ENCODE assay signal across 24 cellular contexts in the genomic region with DNA sequence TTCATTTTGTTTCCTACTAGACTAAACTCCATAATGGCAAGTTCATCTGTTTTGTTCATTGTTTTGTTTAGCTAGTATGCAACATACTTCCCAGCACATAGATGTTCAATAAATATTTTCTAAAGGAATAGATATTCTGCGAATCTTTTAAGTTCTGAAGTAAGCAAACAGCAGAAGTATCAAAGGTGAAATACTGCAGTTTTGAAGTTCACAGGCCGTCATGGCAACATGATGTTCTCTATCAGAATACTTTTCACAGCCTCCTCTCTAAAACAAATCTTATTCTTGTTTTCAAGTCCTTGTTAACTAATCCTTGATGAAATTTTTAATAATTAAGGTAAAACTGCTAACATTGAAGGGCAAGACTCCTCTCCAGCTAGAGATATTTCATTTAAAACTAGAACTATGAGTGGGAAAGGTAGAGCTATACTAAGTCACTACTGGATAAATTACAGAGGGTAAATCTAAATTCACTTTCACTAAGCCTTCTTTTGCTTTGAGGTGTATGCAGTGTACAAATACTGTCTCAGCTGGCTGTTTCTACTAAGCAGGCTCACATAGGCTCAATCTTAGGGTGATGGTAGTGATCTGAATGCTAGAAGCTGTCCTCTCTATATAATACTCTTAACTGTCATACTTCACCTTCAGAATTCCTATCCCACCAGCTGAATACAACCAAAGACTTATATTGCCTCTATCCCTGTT.
DNase-seq lines count a peak whose midpoint lies in the region; ATAC-seq and TF ChIP-seq lines count a peak whose summit lies in the region.
"Had no signal": no experiment of that assay in that cellular context is flagged by ENCODE, and none has a peak within 500 bp of the region (broad histone marks: within the 10 kb centered on the region; RNA-seq: fewer than 3 reads in every experiment).

No MANE protein-coding gene starts in this region.

- no peak overlapping the region for H3K4me3 Mint-ChIP-seq in activated CD4-positive, alpha-beta T cell treated with anti-CD3 and anti-CD28 coated beads for 36 hours
- H3K4me3 Mint-ChIP-seq in natural killer cell = no peak overlapping the region
- H3K4me3 Mint-ChIP-seq: activated CD8-positive, alpha-beta T cell treated with anti-CD3 and anti-CD28 coated beads, Interleukin-2, amount 10 ng/mL, durations not matched to agents 7 days and 5 days; H9 had no signal

- intact Hi-C loops in activated CD4-positive, alpha-beta T cell treated with anti-CD3 and anti-CD28 coated beads for 36 hours (cut with DNase I, micrococcal nuclease) = no loop called here
- intact Hi-C loops in IMR-90 (cut with micrococcal nuclease) = loop anchor here (5.0 kb wide), 1 partner anchor 82 kb away; no protein-coding TSS in a partner anchor
- intact Hi-C loops in dorsolateral prefrontal cortex (cut with DNase I) = no loop called here
- intact Hi-C loops in natural killer cell (cut with micrococcal nuclease) = no loop called here

- H3K4ac ChIP-seq in IMR-90 (ENCODE audit: low read depth, low read length) = no peak overlapping the region

- no peak overlapping the region for H2BK120ac ChIP-seq in IMR-90 (ENCODE audit: low read depth, low read length)

- H3K23ac ChIP-seq in IMR-90 (ENCODE audit: low read depth, low read length) = peak overlapping the region; percentile 50; the same call in 1 of the 2 replicates

- H3K27me3 ChIP-seq in IMR-90 (ENCODE audit: control insufficient read depth, insufficient read depth, low read length) (no peaks in the 10 kb centered on the region), dorsolateral prefrontal cortex (no peaks in the 10 kb centered on the region), hepatocyte (no peaks in the 10 kb centered on the region), upper lobe of left lung (no peaks in the 10 kb centered on the region)
- H3K27me3 ChIP-seq: heart left ventricle, SJCRH30, suprapubic skin had no signal

- H4K91ac ChIP-seq in IMR-90 (ENCODE audit: insufficient read depth, low read depth, low read length) = no peak overlapping the region

- H2BK5ac ChIP-seq in IMR-90 (ENCODE audit: low read depth, low read length, poor library complexity, severe bottlenecking) = no peak overlapping the region

- no peaks in the 10 kb centered on the region for H3K9me1 ChIP-seq in IMR-90 (ENCODE audit: insufficient read depth, low read length)

- POLR2A ChIA-PET in activated CD4-positive, alpha-beta T cell treated with anti-CD3 and anti-CD28 coated beads for 36 hours (lab: Charles Lee) = no interaction called here
- POLR2A ChIA-PET in IMR-90 (lab: Charles Lee; ENCODE audit: unreplicated experiment) = no interaction called here

- H2AFZ ChIP-seq in IMR-90 (replicated peaks; ENCODE audit: low read length, poor library complexity) = no peak overlapping the region
- no peak overlapping the region for H2AFZ ChIP-seq in hepatocyte

- no peak for DNase-seq in activated CD4-positive, alpha-beta T cell treated with anti-CD3 and anti-CD28 coated beads for 36 hours
- DNase-seq in activated CD4-positive, alpha-beta T cell treated with anti-CD3 and anti-CD28 coated beads, Interleukin-2, amount 50 U/mL, for 1 hour = no peak
- DNase-seq in IMR-90 (no peak), dorsolateral prefrontal cortex (no peak), natural killer cell (no peak), hepatocyte (ENCODE audit: low spot score) (no peak), upper lobe of left lung (no peak)
- DNase-seq: 8988T; activated CD4-positive, alpha-beta T cell treated with anti-CD3 and anti-CD28 coated beads for 1 hour; activated CD8-positive, alpha-beta T cell treated with anti-CD3 and anti-CD28 coated beads, Interleukin-2, amount 10 ng/mL, durations not matched to agents 7 days and 5 days; activated T-cell treated with anti-CD3 and anti-CD28 coated beads for 4 hours; amygdala; effector CD8-positive, alpha-beta T cell; foreskin fibroblast; H9; heart left ventricle; NCI-H2029; SJCRH30; stimulated activated CD4-positive, alpha-beta T cell treated with anti-CD3 and anti-CD28 coated beads, Interleukin-12 subunit alpha, Interleukin-12 subunit beta, amount 100 ng/mL, for 4 hours; stimulated activated CD4-positive, alpha-beta T cell treated with anti-CD3 and anti-CD28 coated beads, Interleukin-4, amount 100 ng/mL, for 1 hour had no signal

- no peaks in the 10 kb centered on the region for H3K9me3 Mint-ChIP-seq in activated CD4-positive, alpha-beta T cell treated with anti-CD3 and anti-CD28 coated beads for 36 hours (ENCODE audit: low read depth)
- no peaks in the 10 kb centered on the region for H3K9me3 Mint-ChIP-seq in natural killer cell
- H3K9me3 Mint-ChIP-seq: H9 had no signal

- H3K79me2 ChIP-seq in hepatocyte = peaks cover 6% of the 10 kb centered on the region

- H3K18ac ChIP-seq in IMR-90 (ENCODE audit: low read depth, low read length) = no peak overlapping the region

- no peak for TF ChIP-seq EP300 in upper lobe of left lung (IDR thresholded peaks at IDR 0.05)

- WGBS in IMR-90 (ENCODE audit: extremely low coverage in 2 of 2, insufficient read length in 1 of 2), 2 experiments = no CpG with 5 or more reads among the region's 2 CpGs
- WGBS in hepatocyte (ENCODE audit: low lambda C conversion rate, missing lambda C conversion rate) = 82% methylated on average over 2 of the region's 2 CpGs
- 82 to 85% methylated on average over 2 of the region's 2 CpGs for WGBS in upper lobe of left lung, 2 donors

- H3K36me3 ChIP-seq in IMR-90 (ENCODE audit: control insufficient read depth, insufficient read depth, low read length) (peaks cover 14% of the 10 kb centered on the region), hepatocyte (replicated peaks; ENCODE audit: insufficient read depth, low read depth) (no peaks in the 10 kb centered on the region), upper lobe of left lung (peaks cover 0 to 22% (median 9%) of the 10 kb centered on the region in 4 donors)

- H3K9me3 ChIP-seq in IMR-90 (ENCODE audit: control insufficient read depth, insufficient read depth, low read length) (no peaks in the 10 kb centered on the region), hepatocyte (ENCODE audit: low read depth) (no peaks in the 10 kb centered on the region), upper lobe of left lung (no peaks in the 10 kb centered on the region)
- H3K9me3 ChIP-seq: heart left ventricle, SJCRH30, suprapubic skin had no signal

- H2AK9ac ChIP-seq in IMR-90 (replicated peaks; ENCODE audit: low read depth, low read length, poor library complexity) = no peak overlapping the region

- peak overlapping the region; percentile 6 for H3K27ac Mint-ChIP-seq in activated CD4-positive, alpha-beta T cell treated with anti-CD3 and anti-CD28 coated beads for 36 hours
- H3K27ac Mint-ChIP-seq in natural killer cell = peak overlapping the region; percentile 2 to 48
- H3K27ac Mint-ChIP-seq: activated CD8-positive, alpha-beta T cell treated with anti-CD3 and anti-CD28 coated beads, Interleukin-2, amount 10 ng/mL, durations not matched to agents 7 days and 5 days; H9 had no signal

- no peak overlapping the region for H3K9ac ChIP-seq in IMR-90 (ENCODE audit: low read depth, low read length)

- no peak overlapping the region for H3K4me3 ChIP-seq in IMR-90 (ENCODE audit: insufficient read depth, low read depth, low read length)
- no peak overlapping the region for H3K4me3 ChIP-seq in dorsolateral prefrontal cortex
- H3K4me3 ChIP-seq in hepatocyte = no peak overlapping the region
- H3K4me3 ChIP-seq in upper lobe of left lung = no peak overlapping the region
- H3K4me3 ChIP-seq: heart left ventricle, SJCRH30, suprapubic skin had no signal

- H4K8ac ChIP-seq in IMR-90 (ENCODE audit: low read depth in 2 of 2, low read length in 2 of 2) = no peak overlapping the region

- ATAC-seq in activated CD4-positive, alpha-beta T cell treated with anti-CD3 and anti-CD28 coated beads for 36 hours = peak; percentile 36
- ATAC-seq in IMR-90 (ENCODE audit: low read depth) (peak; percentile 11; the same call in 1 of the 2 replicates), natural killer cell (no peak), upper lobe of left lung (ENCODE audit: low FRiP score in 2 of 2) (no peak), GM19324 (IDR thresholded peaks at IDR 0.05; ENCODE audit: low FRiP score, unreplicated experiment) (no peak)
- ATAC-seq: activated CD8-positive, alpha-beta T cell treated with anti-CD3 and anti-CD28 coated beads, Interleukin-2, amount 10 ng/mL, durations not matched to agents 7 days and 5 days; esophagus mucosa; heart left ventricle; sciatic nerve had no signal

- peak overlapping the region; percentile 17; the same call in 1 of the 2 replicates for H3K4me2 ChIP-seq in IMR-90 (ENCODE audit: low read depth, low read length)
- no peak overlapping the region for H3K4me2 ChIP-seq in hepatocyte

- H3K4me1 ChIP-seq in IMR-90 (ENCODE audit: control insufficient read depth, insufficient read depth, low read length) (no peaks in the 10 kb centered on the region), hepatocyte (ENCODE audit: insufficient read depth) (no peaks in the 10 kb centered on the region), upper lobe of left lung (peaks cover 0 to 2% (median 0%) of the 10 kb centered on the region in 4 donors)
- H3K4me1 ChIP-seq: SJCRH30, suprapubic skin had no signal

- H3K27ac ChIP-seq in IMR-90 (ENCODE audit: insufficient read depth, low read length) (no peak overlapping the region), dorsolateral prefrontal cortex (peak overlapping the region in 35 of 59 donors; percentile 2 to 62 (median 21)), hepatocyte (no peak overlapping the region), upper lobe of left lung (no peak overlapping the region)
- H3K27ac ChIP-seq: heart left ventricle, SJCRH30, suprapubic skin had no signal

- no peak overlapping the region for H3K56ac ChIP-seq in IMR-90 (ENCODE audit: extremely low read depth, insufficient read depth, low read length)

- CTCF ChIA-PET in activated CD4-positive, alpha-beta T cell treated with anti-CD3 and anti-CD28 coated beads for 36 hours (lab: Charles Lee) = interaction anchor here (1.1 kb wide), 1 partner anchor 14 kb away, joined by 3 read pairs; no protein-coding TSS in a partner anchor
- CTCF ChIA-PET in IMR-90 (lab: Yijun Ruan, JAX) = interaction anchor here (0.6 to 1.1 kb wide), 3 partner anchors 19 to 529 kb away, joined by 3 to 4 read pairs (median 3); no protein-coding TSS in a partner anchor

- no peak overlapping the region for H2AK5ac ChIP-seq in IMR-90 (ENCODE audit: low read depth, low read length)

- H3K79me1 ChIP-seq in IMR-90 (ENCODE audit: low read depth in 1 of 2, low read length in 2 of 2) = peaks cover 11 to 35% of the 10 kb centered on the region in 2 experiments; a peak in 3 of 4 replicates

- peaks cover 18% of the 10 kb centered on the region for H3K4me1 Mint-ChIP-seq in activated CD4-positive, alpha-beta T cell treated with anti-CD3 and anti-CD28 coated beads for 36 hours
- H3K4me1 Mint-ChIP-seq in natural killer cell = peaks cover 6 to 11% of the 10 kb centered on the region in 2 donors
- H3K4me1 Mint-ChIP-seq: H9 had no signal

- no peak for TF ChIP-seq CTCF in IMR-90 (conservative IDR thresholded peaks at IDR 0.05; ENCODE audit: low read depth, low read length)
- TF ChIP-seq CTCF in dorsolateral prefrontal cortex (IDR thresholded peaks at IDR 0.05 in 54 of 56, conservative IDR thresholded peaks at IDR 0.05 in 2 of 56; ENCODE audit: low read depth in 1 of 56, partially characterized antibody in 56 of 56) = no peak
- TF ChIP-seq CTCF in natural killer cell (IDR thresholded peaks at IDR 0.05) = no peak
- TF ChIP-seq CTCF in hepatocyte (IDR thresholded peaks at IDR 0.05; ENCODE audit: poor library complexity) = no peak
- TF ChIP-seq CTCF in upper lobe of left lung (IDR thresholded peaks at IDR 0.05) = no peak

- no peak for TF ChIP-seq RAD21 in IMR-90 (IDR thresholded peaks at IDR 0.05; ENCODE audit: low read length)

- no peak overlapping the region; the same call in 1 of the 2 replicates for H3K14ac ChIP-seq in IMR-90 (replicated peaks; ENCODE audit: low read depth, low read length)

- H4K20me1 ChIP-seq in IMR-90 (ENCODE audit: insufficient read depth, low read length) (no peaks in the 10 kb centered on the region), hepatocyte (ENCODE audit: insufficient read depth, poor library complexity, severe bottlenecking) (no peaks in the 10 kb centered on the region)

- dilution Hi-C loops in IMR-90 (cut with HindIII; ENCODE audit: low sequenced_read_pairs, unreplicated experiment) = no loop called here

- H2BK15ac ChIP-seq in IMR-90 (ENCODE audit: low read depth, low read length) = no peak overlapping the region

- in situ Hi-C loops in IMR-90 (cut with MboI; ENCODE audit: low sequenced_read_pairs) = loop anchor here (25.0 kb wide), 1 partner anchor 527 kb away; no protein-coding TSS in a partner anchor

- no peak overlapping the region for H4K5ac ChIP-seq in IMR-90 (ENCODE audit: low read depth, low read length)

- no TSS peak for BruUV-seq in IMR-90 (replicated peaks; lab: Mats Ljungman, UMichigan)

- H3K9me2 ChIP-seq in hepatocyte (replicated peaks; ENCODE audit: insufficient read depth) = no peaks in the 10 kb centered on the region

- H3K36me3 Mint-ChIP-seq in activated CD4-positive, alpha-beta T cell treated with anti-CD3 and anti-CD28 coated beads for 36 hours (ENCODE audit: low read depth) = peaks cover 29% of the 10 kb centered on the region
- H3K36me3 Mint-ChIP-seq in natural killer cell = no peaks in the 10 kb centered on the region

- no peak overlapping the region for H2BK20ac ChIP-seq in IMR-90 (ENCODE audit: low read depth, low read length)

- H3K27me3 Mint-ChIP-seq in activated CD4-positive, alpha-beta T cell treated with anti-CD3 and anti-CD28 coated beads for 36 hours = no peaks in the 10 kb centered on the region
- H3K27me3 Mint-ChIP-seq in natural killer cell (ENCODE audit: low read depth in 2 of 2) = no peaks in the 10 kb centered on the region

- TF ChIP-seq POLR2A in IMR-90 (IDR thresholded peaks at IDR 0.05; ENCODE audit: low read depth, low read length) (no peak), upper lobe of left lung (IDR thresholded peaks at IDR 0.05) (no peak)

Comparison
In these comparisons a context has a peak if more than half of its experiments do, and no peak if none do; other contexts are left out.
1. ATAC-seq: peak in activated CD4-positive, alpha-beta T cell treated with anti-CD3 and anti-CD28 coated beads for 36 hours (single experiment) and IMR-90 (single experiment); none in natural killer cell (0 of 3), upper lobe of left lung (0 of 2) and GM19324 (single experiment).
2. H3K27ac ChIP-seq: peak in dorsolateral prefrontal cortex (35 of 59); none in IMR-90 (single experiment), hepatocyte (single experiment) and upper lobe of left lung (0 of 4).